ENCODE assay signal across 23 cellular contexts in genomic region chr5:35324679-35325078, GRCh38.
"Had no signal": no experiment of that assay in that cellular context is flagged by ENCODE, and none has a peak within 500 bp of the region (broad histone marks: within the 10 kb centered on the region; RNA-seq: fewer than 3 reads in every experiment).

No MANE protein-coding gene starts in this region.

- H3K4me3 ChIP-seq: MG63, SJSA1, SK-N-MC had no signal

- ATAC-seq: HepG2, Panc1, Right ventricle myocardium inferior had no signal

- H3K4me1 ChIP-seq: SJSA1 had no signal

- DNase-seq: IMR-90, Karpas-422, KG1, NCI-H1092, NCI-H1105 treated with DMSO at 0.1 percent for 48 hours, NCI-H1417 treated with DMSO at 0.1 percent for 48 hours, NCI-H146, NCI-H1694 treated with DMSO at 0.1 percent for 48 hours, NCI-H1930, NCI-H2081, NCI-H2107, NCI-H2227 treated with DMSO at 0.1 percent for 48 hours, NCI-H524, NCI-H526 treated with DMSO at 0.1 percent for 48 hours, NCI-H774, SIG-M5 had no signal

- H3K27me3 ChIP-seq: MG63 had no signal

- FAIRE-seq: HepG2 had no signal

- H3K27ac ChIP-seq: RWPE1, SJSA1, SK-N-MC had no signal

- H3K9me3 ChIP-seq: SJSA1 had no signal

- H3K36me3 ChIP-seq: MG63, SJSA1 had no signal
